1 cellular context compared by ENCODE assay signal in the genomic region with DNA sequence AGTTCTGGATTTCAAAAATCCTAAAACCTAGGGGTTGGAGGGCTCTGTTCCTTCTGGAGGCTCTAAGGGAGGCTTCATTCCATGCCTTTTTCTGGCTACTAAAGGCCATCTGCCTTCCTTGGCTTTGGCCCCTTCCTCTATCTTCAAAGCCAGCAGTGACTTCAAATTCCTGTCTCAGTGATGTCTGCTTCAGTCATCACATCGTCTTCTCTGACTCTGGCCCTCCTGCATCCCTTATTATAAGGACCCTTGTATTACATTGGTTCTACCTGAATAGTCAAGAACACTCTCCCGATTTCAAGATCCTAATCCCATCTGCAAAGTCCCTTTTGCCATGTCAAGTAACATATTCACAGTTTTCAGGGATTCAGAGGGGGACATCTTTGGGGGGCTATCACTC.
TF ChIP-seq lines count a peak whose summit lies in the region.

No MANE protein-coding gene starts in this region.

TF ChIP-seq in GM23338, 12 proteins besides CTCF, POLR2A, EP300 and RAD21 (continued from another document):
- TF ChIP-seq, protein P1, sequence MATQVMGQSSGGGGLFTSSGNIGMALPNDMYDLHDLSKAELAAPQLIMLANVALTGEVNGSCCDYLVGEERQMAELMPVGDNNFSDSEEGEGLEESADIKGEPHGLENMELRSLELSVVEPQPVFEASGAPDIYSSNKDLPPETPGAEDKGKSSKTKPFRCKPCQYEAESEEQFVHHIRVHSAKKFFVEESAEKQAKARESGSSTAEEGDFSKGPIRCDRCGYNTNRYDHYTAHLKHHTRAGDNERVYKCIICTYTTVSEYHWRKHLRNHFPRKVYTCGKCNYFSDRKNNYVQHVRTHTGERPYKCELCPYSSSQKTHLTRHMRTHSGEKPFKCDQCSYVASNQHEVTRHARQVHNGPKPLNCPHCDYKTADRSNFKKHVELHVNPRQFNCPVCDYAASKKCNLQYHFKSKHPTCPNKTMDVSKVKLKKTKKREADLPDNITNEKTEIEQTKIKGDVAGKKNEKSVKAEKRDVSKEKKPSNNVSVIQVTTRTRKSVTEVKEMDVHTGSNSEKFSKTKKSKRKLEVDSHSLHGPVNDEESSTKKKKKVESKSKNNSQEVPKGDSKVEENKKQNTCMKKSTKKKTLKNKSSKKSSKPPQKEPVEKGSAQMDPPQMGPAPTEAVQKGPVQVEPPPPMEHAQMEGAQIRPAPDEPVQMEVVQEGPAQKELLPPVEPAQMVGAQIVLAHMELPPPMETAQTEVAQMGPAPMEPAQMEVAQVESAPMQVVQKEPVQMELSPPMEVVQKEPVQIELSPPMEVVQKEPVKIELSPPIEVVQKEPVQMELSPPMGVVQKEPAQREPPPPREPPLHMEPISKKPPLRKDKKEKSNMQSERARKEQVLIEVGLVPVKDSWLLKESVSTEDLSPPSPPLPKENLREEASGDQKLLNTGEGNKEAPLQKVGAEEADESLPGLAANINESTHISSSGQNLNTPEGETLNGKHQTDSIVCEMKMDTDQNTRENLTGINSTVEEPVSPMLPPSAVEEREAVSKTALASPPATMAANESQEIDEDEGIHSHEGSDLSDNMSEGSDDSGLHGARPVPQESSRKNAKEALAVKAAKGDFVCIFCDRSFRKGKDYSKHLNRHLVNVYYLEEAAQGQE (IDR thresholded peaks at IDR 0.05; ENCODE audit: unreplicated experiment), result no peak
